21 cellular contexts compared by ENCODE assay signal in genomic region chr17:82694647-82695046, GRCh38.
"Had no signal": no experiment of that assay in that cellular context is flagged by ENCODE, and none has a peak within 500 bp of the region (broad histone marks: within the 10 kb centered on the region; RNA-seq: fewer than 3 reads in every experiment).

No MANE protein-coding gene starts in this region.

- H3K27ac Mint-ChIP-seq: naive thymus-derived CD4-positive, alpha-beta T cell; stimulated activated memory B cell treated with anti-CD40 and anti-IgM and Interleukin-4, amounts not matched to agents 10 μg/mL and 1 μg/mL and 100 μg/mL, for 72 hours; stimulated activated naive CD8-positive, alpha-beta T cell treated with anti-CD3 and anti-CD28 coated beads, Interleukin-15, Interleukin-2, amounts not matched to agents 100 ng/mL and 50 ng/mL, for 24 hours had no signal

- H2AFZ ChIP-seq: hepatocyte had no signal

- DNase-seq: colonic mucosa; dermis blood vessel endothelial cell; esophagus squamous epithelium; foreskin fibroblast; glutamatergic neuron; mesendoderm; naive thymus-derived CD4-positive, alpha-beta T cell; psoas muscle; retina; spleen; stimulated activated CD4-positive, alpha-beta T cell treated with anti-CD3 and anti-CD28 coated beads, Interleukin-15, amount 100 ng/mL, for 24 hours; stimulated activated CD4-positive, alpha-beta T cell treated with anti-CD3 and anti-CD28 coated beads, Interleukin-1b, Interleukin-23, amount 100 ng/mL, for 48 hours; stimulated activated CD4-positive, alpha-beta T cell treated with anti-CD3 and anti-CD28 coated beads, Interleukin-4, amount 100 ng/mL, for 24 hours; tibial artery; upper lobe of right lung had no signal

- H3K27me3 Mint-ChIP-seq: stimulated activated naive CD8-positive, alpha-beta T cell treated with anti-CD3 and anti-CD28 coated beads, Interleukin-15, Interleukin-2, amounts not matched to agents 100 ng/mL and 50 ng/mL, for 24 hours had no signal

- H3K36me3 ChIP-seq: colonic mucosa, spleen, upper lobe of right lung, vagina had no signal

- H3K9me3 ChIP-seq: colonic mucosa, tibial artery, upper lobe of right lung, vagina had no signal

- H3K4me3 Mint-ChIP-seq: stimulated activated memory B cell treated with anti-CD40 and anti-IgM and Interleukin-4, amounts not matched to agents 10 μg/mL and 1 μg/mL and 100 μg/mL, for 72 hours; stimulated activated naive CD8-positive, alpha-beta T cell treated with anti-CD3 and anti-CD28 coated beads, Interleukin-15, Interleukin-2, amounts not matched to agents 100 ng/mL and 50 ng/mL, for 24 hours had no signal

- ATAC-seq: gastroesophageal sphincter; naive thymus-derived CD4-positive, alpha-beta T cell; psoas muscle; sciatic nerve; stimulated activated memory B cell treated with anti-CD40 and anti-IgM and Interleukin-4, amounts not matched to agents 10 μg/mL and 1 μg/mL and 100 μg/mL, for 72 hours; upper lobe of right lung had no signal

- H3K4me2 ChIP-seq: hepatocyte had no signal

- H3K27me3 ChIP-seq: colonic mucosa, esophagus squamous epithelium, gastroesophageal sphincter, hepatocyte, tibial artery, upper lobe of right lung, vagina had no signal

- H3K27ac ChIP-seq: colonic mucosa, esophagus squamous epithelium, gastroesophageal sphincter, hepatocyte, psoas muscle, spleen, tibial artery, upper lobe of right lung, vagina had no signal

- H3K4me3 ChIP-seq: colonic mucosa, esophagus squamous epithelium, gastroesophageal sphincter, hepatocyte, psoas muscle, spleen, tibial artery, upper lobe of right lung, vagina had no signal
